26 cellular contexts compared by ENCODE assay signal in genomic region chr22:26722159-26722558, GRCh38.
A peak's percentile ranks its signal among the peaks of the same experiment; 100 is the strongest.
DNase-seq lines count a peak whose midpoint lies in the region; ATAC-seq and TF ChIP-seq lines count a peak whose summit lies in the region.
"Had no signal": no experiment of that assay in that cellular context is flagged by ENCODE, and none has a peak within 500 bp of the region (broad histone marks: within the 10 kb centered on the region; RNA-seq: fewer than 3 reads in every experiment).

No MANE protein-coding gene starts in this region.

- peaks cover 10% of the 10 kb centered on the region for H3K4me1 ChIP-seq in mammary epithelial cell (ENCODE audit: insufficient read depth, low read length)
- no peaks in the 10 kb centered on the region for H3K4me1 ChIP-seq in Peyer's patch

- no peak overlapping the region for H2AFZ ChIP-seq in mammary epithelial cell (ENCODE audit: low read depth, low read length)

- TF ChIP-seq POLR2A in Peyer's patch (IDR thresholded peaks at IDR 0.05): no peak

- no peaks in the 10 kb centered on the region for H3K9me3 ChIP-seq in mammary epithelial cell (replicated peaks; ENCODE audit: insufficient read depth, low read length)
- H3K9me3 ChIP-seq in Peyer's patch: no peaks in the 10 kb centered on the region
- H3K9me3 ChIP-seq: heart right ventricle, right atrium auricular region had no signal

- in situ Hi-C loops in mammary epithelial cell (cut with MboI; ENCODE audit: low sequenced_read_pairs in 2 of 2): no loop called here

- H3K27me3 ChIP-seq in mammary epithelial cell (ENCODE audit: insufficient read depth, low read length) (no peaks in the 10 kb centered on the region), Peyer's patch (no peaks in the 10 kb centered on the region)
- H3K27me3 ChIP-seq: heart right ventricle, right atrium auricular region had no signal

- no peaks in the 10 kb centered on the region for H4K20me1 ChIP-seq in mammary epithelial cell (ENCODE audit: insufficient read depth, low read length)

- H3K36me3 ChIP-seq in mammary epithelial cell (ENCODE audit: insufficient read depth, low read length) (no peaks in the 10 kb centered on the region), Peyer's patch (peaks cover 0 to 26% (median 0%) of the 10 kb centered on the region in 3 donors)
- H3K36me3 ChIP-seq: right atrium auricular region had no signal

- dilution Hi-C loops in mammary epithelial cell (cut with HindIII; ENCODE audit: low sequenced_read_pairs): no loop called here

- TF ChIP-seq CTCF in mammary epithelial cell (conservative IDR thresholded peaks at IDR 0.05 in 1 of 2, IDR thresholded peaks at IDR 0.05 in 1 of 2; ENCODE audit: extremely low read depth in 1 of 2, insufficient read depth in 1 of 2, low read depth in 1 of 2, low read length in 2 of 2): no peak
- TF ChIP-seq CTCF in Peyer's patch (IDR thresholded peaks at IDR 0.05): no peak

- CTCF ChIA-PET in mammary epithelial cell (lab: Charles Lee; ENCODE audit: low non-redundant PET): no interaction called here

- H3K79me2 ChIP-seq in mammary epithelial cell (ENCODE audit: insufficient read depth, low read length): no peaks in the 10 kb centered on the region

- no TSS peak for BruUV-seq in mammary epithelial cell (replicated peaks; lab: Mats Ljungman, UMichigan)

- no peak overlapping the region for H3K9ac ChIP-seq in mammary epithelial cell (ENCODE audit: insufficient read depth, low read length)

- H3K27ac ChIP-seq in mammary epithelial cell (ENCODE audit: insufficient read depth, low read depth, low read length): no peak overlapping the region
- H3K27ac ChIP-seq in Peyer's patch: no peak overlapping the region
- H3K27ac ChIP-seq: C4-2B, heart right ventricle, right atrium auricular region had no signal

- 79% methylated on average over 3 of the region's 3 CpGs for WGBS in mammary epithelial cell (ENCODE audit: low coverage, missing lambda C conversion rate)

- no peak for ATAC-seq in GM21528 (IDR thresholded peaks at IDR 0.05; ENCODE audit: low FRiP score, unreplicated experiment)
- ATAC-seq: activated CD4-positive, CD25-positive, alpha-beta regulatory T cell treated with anti-CD3 and anti-CD28 coated beads, Interleukin-2, amount 50 U/mL, for 24 hours; activated CD8-positive, alpha-beta T cell treated with anti-CD3 and anti-CD28 coated beads, Interleukin-2, amount 10 ng/mL, durations not matched to agents 7 days and 5 days; heart right ventricle; K562 had no signal

- DNase-seq in AG20443 (ENCODE audit: low spot score): peak; percentile 54
- peak; percentile 25 for DNase-seq in LHCN-M2 (ENCODE audit: low read depth)
- DNase-seq in mammary epithelial cell: peak; percentile 46
- DNase-seq in kidney tubule cell (ENCODE audit: low spot score): peak; percentile 11
- no peak for DNase-seq in Peyer's patch
- no peak for DNase-seq in NOMO-1 (lab: John Stamatoyannopoulos, UW; ENCODE audit: unreplicated experiment in 2 of 2)
- DNase-seq in activated CD4-positive, alpha-beta T cell treated with anti-CD3 and anti-CD28 coated beads for 1 hour: no peak
- DNase-seq: ACHN; activated CD8-positive, alpha-beta T cell treated with anti-CD3 and anti-CD28 coated beads, Interleukin-2, amount 10 ng/mL, durations not matched to agents 7 days and 5 days; activated naive CD4-positive, alpha-beta T cell treated with Interleukin-2 at 50 U/mL for 16 hours; activated T-cell treated with anti-CD3 and anti-CD28 coated beads, Interleukin-2, amount 50 U/mL, for 1 hour; aorta; central memory CD4-positive, alpha-beta T cell; heart right ventricle; NCI-H1417 treated with DMSO at 0.1 percent for 48 hours; NCI-H446 treated with DMSO at 0.1 percent for 48 hours; occipital lobe; SHP77 treated with DMSO at 0.1 percent for 48 hours; stimulated activated CD4-positive, alpha-beta T cell treated with anti-CD3 and anti-CD28 coated beads, Interleukin-12 subunit alpha, Interleukin-12 subunit beta, amount 100 ng/mL, for 4 hours; stimulated activated CD4-positive, alpha-beta T cell treated with anti-CD3 and anti-CD28 coated beads, Interleukin-4, amount 100 ng/mL, for 4 hours; stimulated activated naive CD4-positive, alpha-beta T cell had no signal

- H3K4me2 ChIP-seq in mammary epithelial cell (ENCODE audit: insufficient read depth, low read depth, low read length): peak overlapping the region; percentile 7

- H3K4me3 ChIP-seq in mammary epithelial cell (replicated peaks in 1 of 3; ENCODE audit: insufficient read depth in 1 of 3, low read depth in 2 of 3, low read length in 3 of 3): no peak overlapping the region
- H3K4me3 ChIP-seq in Peyer's patch: no peak overlapping the region
- H3K4me3 ChIP-seq: heart right ventricle, K562, right atrium auricular region had no signal

- intact Hi-C loops in mammary epithelial cell (cut with micrococcal nuclease): no loop called here

Comparison
In these comparisons a context has a peak if more than half of its experiments do, and no peak if none do; other contexts are left out.
1. DNase-seq: peak in AG20443 (single experiment), LHCN-M2 (single experiment), mammary epithelial cell (single experiment) and kidney tubule cell (single experiment); none in Peyer's patch (0 of 3), NOMO-1 (0 of 2) and activated CD4-positive, alpha-beta T cell treated with anti-CD3 and anti-CD28 coated beads for 1 hour (single experiment).